7 cellular contexts compared by ENCODE assay signal in the genomic region with DNA sequence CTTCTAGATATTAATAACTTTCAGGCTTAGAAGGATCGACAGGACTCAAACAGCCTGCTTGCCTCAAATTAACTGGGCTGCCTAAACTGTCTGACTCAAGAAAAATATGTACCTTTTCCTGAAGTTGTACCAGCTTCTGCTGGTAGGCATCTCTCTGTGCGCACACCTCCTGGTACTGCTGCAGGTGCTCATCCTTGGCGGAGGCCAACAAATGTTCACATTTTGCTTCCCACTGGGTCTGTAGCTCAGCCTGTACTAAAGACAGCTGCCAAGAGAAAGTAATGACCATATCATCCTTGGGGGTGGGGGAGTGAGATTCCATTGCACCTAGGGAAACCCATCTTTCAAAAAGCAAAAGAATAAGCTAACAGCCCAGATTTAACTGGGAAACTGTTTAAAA.
"Had no signal": no experiment of that assay in that cellular context is flagged by ENCODE, and none has a peak within 500 bp of the region (broad histone marks: within the 10 kb centered on the region; RNA-seq: fewer than 3 reads in every experiment).

No MANE protein-coding gene starts in this region.

- H3K4me1 Mint-ChIP-seq: GM23338, H9 had no signal

- H3K4me2 ChIP-seq: GM23338 had no signal

- ATAC-seq: GM23338, HepG2 had no signal

- H3K27me3 Mint-ChIP-seq: IgD-negative memory B cell had no signal

- H3K4me3 Mint-ChIP-seq: GM23338, H9, IgD-negative memory B cell had no signal

- H3K9me3 Mint-ChIP-seq: GM23338, H9 had no signal

- H2AFZ ChIP-seq: GM23338 had no signal

- H3K27ac ChIP-seq: HL-60 had no signal

- H3K27ac Mint-ChIP-seq: GM23338, H9, IgD-negative memory B cell had no signal

- DNase-seq: H9, HCEC 1CT, KBM-7 had no signal

- H3K4me3 ChIP-seq: GM23338 had no signal
